12 cellular contexts compared by ENCODE assay signal in the genomic region with DNA sequence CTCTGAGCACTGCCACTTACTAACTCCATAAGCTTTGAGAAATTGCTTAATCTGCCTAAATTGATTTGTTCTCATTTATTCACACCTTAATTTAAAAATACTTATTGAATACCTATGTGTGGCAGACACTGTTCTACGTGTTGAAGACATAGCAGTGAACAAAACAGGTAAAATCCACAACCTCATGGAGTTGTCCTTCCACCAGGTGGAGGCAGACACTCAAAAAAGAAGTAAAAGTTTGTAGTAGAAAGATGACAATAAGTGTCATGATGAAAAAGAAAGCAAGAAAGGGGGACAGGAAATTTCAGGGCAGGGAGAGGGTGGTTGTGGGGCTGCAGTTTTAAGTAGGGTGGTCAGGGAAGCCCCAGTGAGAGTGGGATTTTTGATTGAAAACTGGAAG.
DNase-seq lines count a peak whose midpoint lies in the region; ATAC-seq and TF ChIP-seq lines count a peak whose summit lies in the region.
"Had no signal": no experiment of that assay in that cellular context is flagged by ENCODE, and none has a peak within 500 bp of the region (broad histone marks: within the 10 kb centered on the region; RNA-seq: fewer than 3 reads in every experiment).

No MANE protein-coding gene starts in this region.

- no peaks in the 10 kb centered on the region for H3K36me3 Mint-ChIP-seq in mesothelial cell of epicardium

- H3K9me3 ChIP-seq in aorta (ENCODE audit: control insufficient read depth, low read length), result peaks cover 4% of the 10 kb centered on the region
- H3K9me3 ChIP-seq: HAP-1, thyroid gland had no signal

- ATAC-seq in aorta (ENCODE audit: low FRiP score), result no peak
- ATAC-seq: activated naive CD8-positive, alpha-beta T cell treated with anti-CD3 and anti-CD28 coated beads, Interleukin-2, amount 50 U/mL, for 24 hours had no signal

- peak; percentile 18 for DNase-seq in Daoy (ENCODE audit: low read depth)
- DNase-seq in NCI-H748 (lab: John Stamatoyannopoulos, UW; ENCODE audit: unreplicated experiment), result peak; percentile 58
- peak; percentile 13 for DNase-seq in choroid plexus epithelial cell (ENCODE audit: low read depth)
- DNase-seq in posterior cingulate gyrus, result no peak
- no peak for DNase-seq in mesothelial cell of epicardium (ENCODE audit: low spot score in 2 of 2, unreplicated experiment in 2 of 2)
- no peak for DNase-seq in aorta
- DNase-seq in MV-4-11 (lab: John Stamatoyannopoulos, UW), result no peak
- DNase-seq: activated naive CD8-positive, alpha-beta T cell treated with anti-CD3 and anti-CD28 coated beads, Interleukin-2, amount 50 U/mL, for 24 hours; NCI-H1436 treated with DMSO at 0.1 percent for 48 hours; thyroid gland had no signal

- H3K4me3 Mint-ChIP-seq in mesothelial cell of epicardium, result no peak overlapping the region
- H3K4me3 Mint-ChIP-seq: activated naive CD8-positive, alpha-beta T cell treated with anti-CD3 and anti-CD28 coated beads, Interleukin-2, amount 50 U/mL, for 24 hours had no signal

- H3K27me3 ChIP-seq in aorta (ENCODE audit: control insufficient read depth in 1 of 2, insufficient read depth in 2 of 2, low read length in 1 of 2), result no peaks in the 10 kb centered on the region
- H3K27me3 ChIP-seq: thyroid gland had no signal

- no peaks in the 10 kb centered on the region for H3K36me3 ChIP-seq in aorta (ENCODE audit: control insufficient read depth in 1 of 2, insufficient read depth in 2 of 2, low read length in 1 of 2)
- H3K36me3 ChIP-seq: HAP-1, thyroid gland had no signal

- H3K27ac ChIP-seq in 22Rv1 (no peak overlapping the region), aorta (ENCODE audit: low read depth in 1 of 2, low read length in 2 of 2) (no peak overlapping the region)
- H3K27ac ChIP-seq: thyroid gland had no signal

- H3K4me1 Mint-ChIP-seq in mesothelial cell of epicardium, result no peaks in the 10 kb centered on the region
- H3K4me1 Mint-ChIP-seq: activated naive CD8-positive, alpha-beta T cell treated with anti-CD3 and anti-CD28 coated beads, Interleukin-2, amount 50 U/mL, for 24 hours had no signal

- H3K27me3 Mint-ChIP-seq in mesothelial cell of epicardium (ENCODE audit: low read depth), result peaks cover 48% of the 10 kb centered on the region

- intact Hi-C loops in posterior cingulate gyrus (cut with DNase I) (no loop called here), aorta (cut with DNase I) (no loop called here)

- H3K4me3 ChIP-seq in choroid plexus epithelial cell (ENCODE audit: low read depth, low read length) (no peak overlapping the region), aorta (ENCODE audit: low read length in 2 of 2) (no peak overlapping the region)
- H3K4me3 ChIP-seq: HAP-1, thyroid gland had no signal

- 69 to 85% methylated on average over 1 of the region's 1 CpG for WGBS in aorta, 2 donors

- H3K4me1 ChIP-seq in aorta (ENCODE audit: control insufficient read depth in 1 of 2, insufficient read depth in 2 of 2, low read length in 2 of 2), result no peaks in the 10 kb centered on the region
- H3K4me1 ChIP-seq: HAP-1, thyroid gland had no signal

- peaks cover 4% of the 10 kb centered on the region for H3K9me3 Mint-ChIP-seq in mesothelial cell of epicardium
- H3K9me3 Mint-ChIP-seq: activated naive CD8-positive, alpha-beta T cell treated with anti-CD3 and anti-CD28 coated beads, Interleukin-2, amount 50 U/mL, for 24 hours had no signal

- H3K27ac Mint-ChIP-seq in mesothelial cell of epicardium, result no peak overlapping the region
- H3K27ac Mint-ChIP-seq: activated naive CD8-positive, alpha-beta T cell treated with anti-CD3 and anti-CD28 coated beads, Interleukin-2, amount 50 U/mL, for 24 hours had no signal

- TF ChIP-seq CTCF in 22Rv1 (IDR thresholded peaks at IDR 0.05), result 0 out of 2 replicates have a peak, but pooled peaks have one; percentile 11
- TF ChIP-seq CTCF in choroid plexus epithelial cell (conservative IDR thresholded peaks at IDR 0.05; ENCODE audit: low read depth, low read length), result peak; percentile 32
- no peak for TF ChIP-seq CTCF in mesothelial cell of epicardium (IDR thresholded peaks at IDR 0.05; ENCODE audit: unreplicated experiment)

Comparison
In these comparisons a context has a peak if more than half of its experiments do, and no peak if none do; other contexts are left out.
1. DNase-seq: peak in Daoy (single experiment), NCI-H748 (single experiment) and choroid plexus epithelial cell (single experiment); none in posterior cingulate gyrus (0 of 10), mesothelial cell of epicardium (0 of 2), aorta (0 of 2) and MV-4-11 (single experiment).